Comparison of ENCODE assay signal across 11 cellular contexts in genomic region chr2:181570833-181571661, GRCh38.
DNase-seq lines count a peak whose midpoint lies in the region; TF ChIP-seq lines count a peak whose summit lies in the region.
"Had no signal": no experiment of that assay in that cellular context is flagged by ENCODE, and none has a peak within 500 bp of the region (broad histone marks: within the 10 kb centered on the region; RNA-seq: fewer than 3 reads in every experiment).

No MANE protein-coding gene starts in this region.

- no peak overlapping the region for H3K4me3 ChIP-seq in OCI-LY1 (ENCODE audit: low read depth, low read length, poor library complexity, severe bottlenecking)
- no peak overlapping the region for H3K4me3 ChIP-seq in epithelial cell of esophagus (ENCODE audit: low read length)

- H3K9me2 ChIP-seq in OCI-LY1 (ENCODE audit: low read depth, low read length), result no peaks in the 10 kb centered on the region

- DNase-seq in G401 (ENCODE audit: low spot score), result peak; percentile 51
- no peak for DNase-seq in epithelial cell of esophagus (ENCODE audit: low read depth)
- DNase-seq in stimulated activated CD4-positive, alpha-beta T cell treated with anti-CD3 and anti-CD28 coated beads, Interleukin-12 subunit alpha, Interleukin-12 subunit beta, amount 100 ng/mL, for 4 hours, result no peak
- no peak for DNase-seq in islet precursor cell
- DNase-seq in activated CD4-positive, alpha-beta T cell treated with anti-CD3 and anti-CD28 coated beads for 1 hour, result no peak
- DNase-seq in SW480 (ENCODE audit: low spot score), result no peak
- DNase-seq: activated T-cell treated with anti-CD3 and anti-CD28 coated beads for 4 hours, cortex of kidney, left ventricle myocardium superior had no signal

- in situ Hi-C loops in G401 (cut with HindIII; ENCODE audit: low sequenced_read_pairs), result no loop called here

- no peaks in the 10 kb centered on the region for H3K36me3 ChIP-seq in OCI-LY1 (ENCODE audit: insufficient read depth, low read length)

- no peaks in the 10 kb centered on the region for H3K9me3 ChIP-seq in OCI-LY1 (ENCODE audit: low read length)

- H3K27me3 ChIP-seq in OCI-LY1 (ENCODE audit: insufficient read depth, low read length), result no peaks in the 10 kb centered on the region

- no peak overlapping the region for H3K27ac ChIP-seq in 22Rv1
- no peak overlapping the region for H3K27ac ChIP-seq in OCI-LY1 (ENCODE audit: low read depth, low read length, poor library complexity, severe bottlenecking)

- TF ChIP-seq CTCF in 22Rv1 (IDR thresholded peaks at IDR 0.05) (peak; percentile 62), OCI-LY1 (IDR thresholded peaks at IDR 0.05; ENCODE audit: low read length) (peak; percentile 11; the same call in 1 of the 2 replicates), epithelial cell of esophagus (IDR thresholded peaks at IDR 0.05; ENCODE audit: insufficient read depth, low read depth, low read length, missing control alignments) (peak; percentile 13)

- H3K9ac ChIP-seq in OCI-LY1 (ENCODE audit: low read length), result no peak overlapping the region

- no peak overlapping the region for H3K4me2 ChIP-seq in OCI-LY1 (ENCODE audit: low read length)

- H3K4me1 ChIP-seq in OCI-LY1 (ENCODE audit: insufficient read depth, low read length, severe bottlenecking), result no peaks in the 10 kb centered on the region

- no peaks in the 10 kb centered on the region for H4K20me1 ChIP-seq in OCI-LY1 (ENCODE audit: insufficient read depth, low read length)

- H3K79me2 ChIP-seq in OCI-LY1 (ENCODE audit: insufficient read depth, low read length), result no peaks in the 10 kb centered on the region

- H3F3A ChIP-seq in OCI-LY1 (ENCODE audit: insufficient read depth, low read length), result no peaks in the 10 kb centered on the region

- H2AFZ ChIP-seq in OCI-LY1 (ENCODE audit: low read length), result no peak overlapping the region

Comparison
In these comparisons a context has a peak if more than half of its experiments do, and no peak if none do; other contexts are left out.
1. CTCF ChIP-seq: peak in every context shown above with its lines; median percentile 62 in 22Rv1; 13 in epithelial cell of esophagus; 11 in OCI-LY1.